8 cellular contexts compared by ENCODE assay signal in the genomic region with DNA sequence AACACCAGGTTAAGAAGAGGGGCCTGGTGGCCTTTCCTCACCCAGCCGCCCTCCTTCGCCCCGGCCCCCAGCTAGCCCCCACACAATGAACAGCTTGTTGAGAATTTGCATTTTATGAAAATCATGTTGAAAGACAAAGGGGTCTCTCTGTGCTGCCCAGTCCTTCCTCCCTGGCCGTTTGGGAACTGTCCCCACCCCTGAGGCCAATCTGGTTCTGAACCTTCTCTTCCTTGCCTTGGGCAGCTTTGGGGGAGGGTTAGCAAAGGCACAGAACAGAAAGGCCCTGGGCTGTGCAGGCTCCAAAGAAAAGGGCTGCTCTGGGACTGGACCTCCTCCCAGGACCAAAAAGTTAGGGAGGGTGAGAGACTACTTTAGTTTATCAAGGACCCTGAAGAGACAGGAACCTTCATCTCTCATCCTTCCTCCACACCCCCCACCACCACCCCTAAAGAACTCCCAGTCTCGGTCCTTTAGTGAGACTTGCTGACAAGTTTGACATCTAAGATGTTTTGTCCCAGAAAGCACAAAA. TPM values are rescaled to one million over a fixed set of nuclear protein-coding genes. Genes with fewer than 3 reads are reported as not detected.
DNase-seq lines count a peak whose midpoint lies in the region; ATAC-seq, FAIRE-seq and TF ChIP-seq lines count a peak whose summit lies in the region.
"Had no signal": no experiment of that assay in that cellular context is flagged by ENCODE, and none has a peak within 500 bp of the region (broad histone marks: within the 10 kb centered on the region; RNA-seq: fewer than 3 reads in every experiment).

No MANE protein-coding gene starts in this region.

- intact Hi-C loops in kidney (cut with DNase I), result no loop called here

- FAIRE-seq in kidney (lab: Jason Lieb, UNC), result no peak
- no peak for FAIRE-seq in urothelium cell line (lab: Jason Lieb, UNC)

- H3K4me1 Mint-ChIP-seq in activated naive CD8-positive, alpha-beta T cell treated with anti-CD3 and anti-CD28 coated beads, Interleukin-2, amount 50 U/mL, for 24 hours, result peaks cover 24% of the 10 kb centered on the region
- H3K4me1 Mint-ChIP-seq in stimulated activated memory B cell treated with anti-CD40 and anti-IgM and Interleukin-4, amounts not matched to agents 10 μg/mL and 1 μg/mL and 100 μg/mL, for 72 hours, result peaks cover 44% of the 10 kb centered on the region

- no peak for TF ChIP-seq CTCF in kidney (IDR thresholded peaks at IDR 0.05; ENCODE audit: borderline replicate concordance, extremely low read depth, insufficient read depth)

- H3K36me3 ChIP-seq in HUES48 (ENCODE audit: control insufficient read depth, insufficient read depth, low read length) (no peaks in the 10 kb centered on the region), kidney (ENCODE audit: control insufficient read depth in 1 of 2, insufficient read depth in 2 of 2, low read length in 2 of 2) (no peaks in the 10 kb centered on the region)

- H3K4me3 Mint-ChIP-seq in activated naive CD8-positive, alpha-beta T cell treated with anti-CD3 and anti-CD28 coated beads, Interleukin-2, amount 50 U/mL, for 24 hours, result peak overlapping the region; percentile 88
- peak overlapping the region; percentile 89 for H3K4me3 Mint-ChIP-seq in stimulated activated memory B cell treated with anti-CD40 and anti-IgM and Interleukin-4, amounts not matched to agents 10 μg/mL and 1 μg/mL and 100 μg/mL, for 72 hours

- H3K4me3 ChIP-seq in HUES48 (ENCODE audit: low read depth, low read length) (peak overlapping the region; percentile 63; the same call in 1 of the 2 replicates), kidney (ENCODE audit: low read length in 2 of 2) (peak overlapping the region; percentile 27 to 42)

- H3K27ac ChIP-seq in HUES48 (ENCODE audit: low read depth, low read length) (no peak overlapping the region), kidney (ENCODE audit: low read depth in 2 of 2, low read length in 2 of 2) (peak overlapping the region; percentile 79 to 88)

- H3K9me3 ChIP-seq in HUES48 (ENCODE audit: control insufficient read depth, insufficient read depth, low read length) (no peaks in the 10 kb centered on the region), kidney (ENCODE audit: control insufficient read depth in 1 of 2, low read length in 2 of 2) (no peaks in the 10 kb centered on the region)

- no peak for ATAC-seq in activated naive CD8-positive, alpha-beta T cell treated with anti-CD3 and anti-CD28 coated beads, Interleukin-2, amount 50 U/mL, for 24 hours
- ATAC-seq in stimulated activated memory B cell treated with anti-CD40 and anti-IgM and Interleukin-4, amounts not matched to agents 10 μg/mL and 1 μg/mL and 100 μg/mL, for 72 hours, result no peak

- H3K27me3 ChIP-seq in HUES48 (ENCODE audit: control insufficient read depth, insufficient read depth, low read length), result peaks cover 57% of the 10 kb centered on the region

- H3K27ac Mint-ChIP-seq in activated naive CD8-positive, alpha-beta T cell treated with anti-CD3 and anti-CD28 coated beads, Interleukin-2, amount 50 U/mL, for 24 hours, result peak overlapping the region; percentile 80
- H3K27ac Mint-ChIP-seq in stimulated activated memory B cell treated with anti-CD40 and anti-IgM and Interleukin-4, amounts not matched to agents 10 μg/mL and 1 μg/mL and 100 μg/mL, for 72 hours, result peak overlapping the region; percentile 89
- H3K27ac Mint-ChIP-seq: activated CD8-positive, alpha-beta memory T cell treated with anti-CD3 and anti-CD28 coated beads, Interleukin-2, amount 10 ng/mL, durations not matched to agents 7 days and 5 days had no signal

- DNase-seq in activated naive CD8-positive, alpha-beta T cell treated with anti-CD3 and anti-CD28 coated beads, Interleukin-2, amount 50 U/mL, for 24 hours, result no peak
- DNase-seq in kidney (no peak), GM03348 (ENCODE audit: low spot score) (no peak), occipital lobe (lab: John Stamatoyannopoulos, UW) (no peak), urothelium cell line (ENCODE audit: low spot score) (no peak)
- DNase-seq: activated CD8-positive, alpha-beta memory T cell treated with anti-CD3 and anti-CD28 coated beads, Interleukin-2, amount 10 ng/mL, durations not matched to agents 7 days and 5 days had no signal

- H3K4me1 ChIP-seq in HUES48 (ENCODE audit: control insufficient read depth, insufficient read depth, low read length), result peaks cover 25% of the 10 kb centered on the region
- H3K4me1 ChIP-seq in kidney (ENCODE audit: control insufficient read depth in 1 of 2, insufficient read depth in 1 of 2, low read depth in 1 of 2, low read length in 2 of 2), result peaks cover 3 to 22% of the 10 kb centered on the region in 2 donors

- H3K27me3 Mint-ChIP-seq in activated naive CD8-positive, alpha-beta T cell treated with anti-CD3 and anti-CD28 coated beads, Interleukin-2, amount 50 U/mL, for 24 hours, result peaks cover 9% of the 10 kb centered on the region
- H3K27me3 Mint-ChIP-seq in stimulated activated memory B cell treated with anti-CD40 and anti-IgM and Interleukin-4, amounts not matched to agents 10 μg/mL and 1 μg/mL and 100 μg/mL, for 72 hours, result no peaks in the 10 kb centered on the region

- no peaks in the 10 kb centered on the region for H3K9me3 Mint-ChIP-seq in activated naive CD8-positive, alpha-beta T cell treated with anti-CD3 and anti-CD28 coated beads, Interleukin-2, amount 50 U/mL, for 24 hours
- no peaks in the 10 kb centered on the region for H3K9me3 Mint-ChIP-seq in stimulated activated memory B cell treated with anti-CD40 and anti-IgM and Interleukin-4, amounts not matched to agents 10 μg/mL and 1 μg/mL and 100 μg/mL, for 72 hours

- peaks cover 8% of the 10 kb centered on the region for H3K36me3 Mint-ChIP-seq in activated naive CD8-positive, alpha-beta T cell treated with anti-CD3 and anti-CD28 coated beads, Interleukin-2, amount 50 U/mL, for 24 hours (ENCODE audit: low read depth)
- peaks cover 44% of the 10 kb centered on the region for H3K36me3 Mint-ChIP-seq in stimulated activated memory B cell treated with anti-CD40 and anti-IgM and Interleukin-4, amounts not matched to agents 10 μg/mL and 1 μg/mL and 100 μg/mL, for 72 hours
- H3K36me3 Mint-ChIP-seq: activated CD8-positive, alpha-beta memory T cell treated with anti-CD3 and anti-CD28 coated beads, Interleukin-2, amount 10 ng/mL, durations not matched to agents 7 days and 5 days had no signal

- H3K9ac ChIP-seq in HUES48 (ENCODE audit: low read depth, low read length) (no peak overlapping the region), kidney (ENCODE audit: low read length in 2 of 2) (peak overlapping the region in 1 of 2 donors; percentile 67)

RNA-seq across cellular contexts. Expression of gene TAMALIN, which starts 1.3 kb away (rescaled TPM):
- total RNA-seq in kidney (52.3 TPM), occipital lobe (1.6 TPM)
- polyA plus RNA-seq in kidney (ENCODE audit: insufficient read depth, low read depth, low replicate concordance), result 22.3 TPM

RNA-seq across cellular contexts. Expression of gene NR4A1, which starts 43.2 kb away (rescaled TPM):
- total RNA-seq in kidney, result 37.2 TPM
- polyA plus RNA-seq in kidney (ENCODE audit: insufficient read depth, low read depth, low replicate concordance), result 54.1 TPM
- 5.8 TPM for total RNA-seq in occipital lobe

RNA-seq across cellular contexts. Expression of gene ACVR1B, which starts 56.5 kb away (rescaled TPM):
- 95.5 TPM for total RNA-seq in kidney
- polyA plus RNA-seq in kidney (ENCODE audit: insufficient read depth, low read depth, low replicate concordance), result 30.6 TPM
- 43.2 TPM for total RNA-seq in occipital lobe

Comparison
In these comparisons a context has a peak if more than half of its experiments do, and no peak if none do; other contexts are left out.
1. RNA of gene TAMALIN, which starts 1.3 kb away (total RNA-seq): 52.3 TPM in kidney (single experiment); 1.6 TPM in occipital lobe (single experiment); every median in the first group is over 10 times any median in the second.